ENCODE assay signal across 9 cellular contexts in genomic region chr19:23071087-23071511, GRCh38. TPM values are rescaled to one million over a fixed set of nuclear protein-coding genes. Genes with fewer than 3 reads are reported as not detected.
DNase-seq lines count a peak whose midpoint lies in the region; ATAC-seq and TF ChIP-seq lines count a peak whose summit lies in the region.
"Had no signal": no experiment of that assay in that cellular context is flagged by ENCODE, and none has a peak within 500 bp of the region (broad histone marks: within the 10 kb centered on the region; RNA-seq: fewer than 3 reads in every experiment).

No MANE protein-coding gene starts in this region.

- H3K27ac ChIP-seq in lower lobe of right lung: no peak overlapping the region
- H3K27ac ChIP-seq: SK-N-MC had no signal

- H3K9me3 ChIP-seq in lower lobe of right lung: no peaks in the 10 kb centered on the region

- no peaks in the 10 kb centered on the region for H3K4me1 ChIP-seq in lower lobe of right lung

- DNase-seq in stimulated activated CD4-positive, alpha-beta T cell treated with anti-CD3 and anti-CD28 coated beads, Interleukin-15, amount 100 ng/mL, for 24 hours: peak; percentile 21
- DNase-seq in stimulated activated CD4-positive, alpha-beta T cell treated with anti-CD3 and anti-CD28 coated beads, Interleukin-2, amount 100 ng/mL, for 48 hours: no peak
- DNase-seq in choroid plexus epithelial cell (ENCODE audit: low read depth) (peak; percentile 21), lower lobe of right lung (no peak), T1000 (lab: John Stamatoyannopoulos, UW) (no peak), SIG-M5 treated with dmso at 0.1 percent for 504 hours (lab: John Stamatoyannopoulos, UW; ENCODE audit: unreplicated experiment) (no peak)

- ATAC-seq in lower lobe of right lung: peak; percentile 20 to 47
- no peak for ATAC-seq in GM18861 (IDR thresholded peaks at IDR 0.05; ENCODE audit: unreplicated experiment)
- no peak for ATAC-seq in HG03469 (IDR thresholded peaks at IDR 0.05; ENCODE audit: unreplicated experiment)

- H3K4me3 ChIP-seq in choroid plexus epithelial cell (ENCODE audit: low read depth, low read length): peak overlapping the region; percentile 58
- H3K4me3 ChIP-seq in lower lobe of right lung: peak overlapping the region; percentile 27
- H3K4me3 ChIP-seq: SK-N-MC had no signal

- intact Hi-C loops in lower lobe of right lung (cut with DNase I): no loop called here

- no peaks in the 10 kb centered on the region for H3K36me3 ChIP-seq in lower lobe of right lung

- no peak for TF ChIP-seq CTCF in choroid plexus epithelial cell (conservative IDR thresholded peaks at IDR 0.05; ENCODE audit: low read depth, low read length)
- no peak for TF ChIP-seq CTCF in lower lobe of right lung (IDR thresholded peaks at IDR 0.05)

- H3K27me3 ChIP-seq in lower lobe of right lung (ENCODE audit: low read depth): peaks cover 17% of the 10 kb centered on the region

RNA-seq across cellular contexts. Expression of gene ZNF730, which starts 45.7 kb away (rescaled TPM):
- 0.74 TPM for total RNA-seq in lower lobe of right lung

Comparison
In these comparisons a context has a peak if more than half of its experiments do, and no peak if none do; other contexts are left out.
1. DNase-seq: peak in stimulated activated CD4-positive, alpha-beta T cell treated with anti-CD3 and anti-CD28 coated beads, Interleukin-15, amount 100 ng/mL, for 24 hours (single experiment) and choroid plexus epithelial cell (single experiment); none in stimulated activated CD4-positive, alpha-beta T cell treated with anti-CD3 and anti-CD28 coated beads, Interleukin-2, amount 100 ng/mL, for 48 hours (0 of 2), lower lobe of right lung (single experiment), T1000 (single experiment) and SIG-M5 treated with dmso at 0.1 percent for 504 hours (single experiment).
2. ATAC-seq: peak in lower lobe of right lung (2 of 2); none in GM18861 (single experiment) and HG03469 (single experiment).